21 cellular contexts compared by ENCODE assay signal in genomic region chr17:35666070-35666469, GRCh38.
"Had no signal": no experiment of that assay in that cellular context is flagged by ENCODE, and none has a peak within 500 bp of the region (broad histone marks: within the 10 kb centered on the region; RNA-seq: fewer than 3 reads in every experiment).

No MANE protein-coding gene starts in this region.

- H3K27me3 ChIP-seq: adrenal gland, esophagus squamous epithelium, gastrocnemius medialis, neural progenitor cell, sigmoid colon, tibial artery had no signal

- H3K9me3 ChIP-seq: adrenal gland, esophagus squamous epithelium, gastrocnemius medialis, lower lobe of right lung, sigmoid colon, tibial artery had no signal

- H3K27ac Mint-ChIP-seq: activated CD4-positive, alpha-beta T cell treated with anti-CD3 and anti-CD28 coated beads, Interleukin-2, amount 10 ng/mL, durations not matched to agents 7 days and 5 days; activated CD8-positive, alpha-beta T cell treated with anti-CD3 and anti-CD28 coated beads, Interleukin-2, amount 10 ng/mL, durations not matched to agents 7 days and 5 days; activated naive CD4-positive, alpha-beta T cell treated with anti-CD3 and anti-CD28 coated beads, Interleukin-2, amount 50 U/mL, for 72 hours; endodermal cell; naive thymus-derived CD8-positive, alpha-beta T cell; neural progenitor cell; stimulated activated naive CD8-positive, alpha-beta T cell treated with anti-CD3 and anti-CD28 coated beads, Interleukin-15, Interleukin-2, amounts not matched to agents 100 ng/mL and 50 ng/mL, for 24 hours had no signal

- H2AFZ ChIP-seq: neural progenitor cell had no signal

- H3K9ac ChIP-seq: neural progenitor cell had no signal

- ATAC-seq: activated CD8-positive, alpha-beta T cell treated with anti-CD3 and anti-CD28 coated beads, Interleukin-2, amount 10 ng/mL, durations not matched to agents 7 days and 5 days; activated naive CD4-positive, alpha-beta T cell treated with anti-CD3 and anti-CD28 coated beads, Interleukin-2, amount 50 U/mL, for 72 hours; gastrocnemius medialis; lower lobe of right lung; naive thymus-derived CD8-positive, alpha-beta T cell; SK-N-SH treated with all-trans-retinoic acid at 6 μM for 48 hours had no signal

- H3K36me3 ChIP-seq: neural progenitor cell had no signal

- H3K4me1 ChIP-seq: adrenal gland, esophagus squamous epithelium, lower lobe of right lung, neural progenitor cell, sigmoid colon, tibial artery had no signal

- DNase-seq: activated CD4-positive, alpha-beta T cell treated with anti-CD3 and anti-CD28 coated beads, Interleukin-2, amount 10 ng/mL, durations not matched to agents 7 days and 5 days; activated CD4-positive, CD25-positive, alpha-beta regulatory T cell treated with anti-CD3 and anti-CD28 coated beads, Interleukin-2, amount 50 U/mL, for 72 hours; activated CD8-positive, alpha-beta T cell treated with anti-CD3 and anti-CD28 coated beads, Interleukin-2, amount 10 ng/mL, durations not matched to agents 7 days and 5 days; adrenal gland; endodermal cell; esophagus squamous epithelium; gastrocnemius medialis; head of caudate nucleus; hypothalamus; lower lobe of right lung; naive thymus-derived CD8-positive, alpha-beta T cell; posterior cingulate gyrus; sigmoid colon; stimulated activated CD4-positive, alpha-beta T cell treated with anti-CD3 and anti-CD28 coated beads, Interleukin-4, amount 100 ng/mL, for 1 hour; tibial artery had no signal

- H3K4me2 ChIP-seq: neural progenitor cell had no signal

- H3K27ac ChIP-seq: adrenal gland, coronary artery, esophagus squamous epithelium, gastrocnemius medialis, lower lobe of right lung, neural progenitor cell, sigmoid colon, tibial artery, VCaP had no signal

- H3K9me3 Mint-ChIP-seq: activated CD4-positive, alpha-beta T cell treated with anti-CD3 and anti-CD28 coated beads, Interleukin-2, amount 10 ng/mL, durations not matched to agents 7 days and 5 days; activated naive CD4-positive, alpha-beta T cell treated with anti-CD3 and anti-CD28 coated beads, Interleukin-2, amount 50 U/mL, for 72 hours; endodermal cell; naive thymus-derived CD8-positive, alpha-beta T cell; neural progenitor cell; stimulated activated naive CD8-positive, alpha-beta T cell treated with anti-CD3 and anti-CD28 coated beads, Interleukin-15, Interleukin-2, amounts not matched to agents 100 ng/mL and 50 ng/mL, for 24 hours had no signal

- H3K4me3 ChIP-seq: adrenal gland, coronary artery, esophagus squamous epithelium, gastrocnemius medialis, lower lobe of right lung, neural progenitor cell, sigmoid colon, tibial artery had no signal

- H3K4me3 Mint-ChIP-seq: activated CD4-positive, alpha-beta T cell treated with anti-CD3 and anti-CD28 coated beads, Interleukin-2, amount 10 ng/mL, durations not matched to agents 7 days and 5 days; activated CD8-positive, alpha-beta T cell treated with anti-CD3 and anti-CD28 coated beads, Interleukin-2, amount 10 ng/mL, durations not matched to agents 7 days and 5 days; endodermal cell; naive thymus-derived CD8-positive, alpha-beta T cell; neural progenitor cell; stimulated activated naive CD8-positive, alpha-beta T cell treated with anti-CD3 and anti-CD28 coated beads, Interleukin-15, Interleukin-2, amounts not matched to agents 100 ng/mL and 50 ng/mL, for 24 hours had no signal

- H3K4me1 Mint-ChIP-seq: activated CD4-positive, alpha-beta T cell treated with anti-CD3 and anti-CD28 coated beads, Interleukin-2, amount 10 ng/mL, durations not matched to agents 7 days and 5 days; neural progenitor cell had no signal

- H3K27me3 Mint-ChIP-seq: activated CD4-positive, alpha-beta T cell treated with anti-CD3 and anti-CD28 coated beads, Interleukin-2, amount 10 ng/mL, durations not matched to agents 7 days and 5 days; naive thymus-derived CD8-positive, alpha-beta T cell; stimulated activated naive CD8-positive, alpha-beta T cell treated with anti-CD3 and anti-CD28 coated beads, Interleukin-15, Interleukin-2, amounts not matched to agents 100 ng/mL and 50 ng/mL, for 24 hours had no signal
